In genomic region chr13:113903361-113903760, GRCh38 we compare ENCODE assay signal across 2 cellular contexts.
TF ChIP-seq lines count a peak whose summit lies in the region.

No MANE protein-coding gene starts in this region.

TF ChIP-seq in SK-N-SH treated with all-trans-retinoic acid at 6 μM for 48 hours, 23 proteins besides CTCF, POLR2A, EP300 and RAD21 (continued from another document):
- TF ChIP-seq TSHZ2 (CRISPR knock-in tag; IDR thresholded peaks at IDR 0.05) (no peak), TCF4 (CRISPR knock-in tag; IDR thresholded peaks at IDR 0.05; ENCODE audit: borderline replicate concordance) (no peak), ZNF70 (CRISPR knock-in tag; IDR thresholded peaks at IDR 0.05) (no peak)
TF ChIP-seq in SK-N-SH treated with all-trans-retinoic acid at 6 μM for 48 hours: peak in this region for 0.

TF ChIP-seq in SK-N-SH, 30 proteins besides CTCF, POLR2A, EP300 and RAD21 (continued from another document):
- TF ChIP-seq ZBTB33 (IDR thresholded peaks at IDR 0.05; ENCODE audit: borderline replicate concordance, low read depth) (no peak), NRF1 (IDR thresholded peaks at IDR 0.05; ENCODE audit: low read depth, low read length) (no peak), MAX (IDR thresholded peaks at IDR 0.05; ENCODE audit: low read depth) (no peak), FOXM1 (IDR thresholded peaks at IDR 0.05; ENCODE audit: low read depth) (no peak), RFX5 (IDR thresholded peaks at IDR 0.05; ENCODE audit: low read length) (no peak), RXRA (IDR thresholded peaks at IDR 0.05; ENCODE audit: borderline replicate concordance, low read depth) (no peak), MEF2A (IDR thresholded peaks at IDR 0.05; ENCODE audit: borderline replicate concordance, low read depth) (no peak)
